ENCODE assay signal across 8 cellular contexts in genomic region chr19:3699741-3700241, GRCh38. TPM values are rescaled to one million over a fixed set of nuclear protein-coding genes. Genes with fewer than 3 reads are reported as not detected.
A peak's percentile ranks its signal among the peaks of the same experiment; 100 is the strongest.
DNase-seq lines count a peak whose midpoint lies in the region; ATAC-seq and TF ChIP-seq lines count a peak whose summit lies in the region.

No MANE protein-coding gene starts in this region.

- H3K14ac ChIP-seq in neuronal stem cell (ENCODE audit: low read length): peak overlapping the region; percentile 38

- H2BK15ac ChIP-seq in neuronal stem cell (ENCODE audit: low read length): peak overlapping the region; percentile 49

- peak overlapping the region; percentile 93 for H3K23ac ChIP-seq in neuronal stem cell (ENCODE audit: low read depth, low read length, poor library complexity)

- no peak overlapping the region for H2BK120ac ChIP-seq in neuronal stem cell (ENCODE audit: low read depth, low read length)

- H3K4me2 ChIP-seq in neuronal stem cell (ENCODE audit: insufficient read depth, low read length, poor library complexity, severe bottlenecking): peak overlapping the region; percentile 86

- no peaks in the 10 kb centered on the region for H3K9me3 ChIP-seq in effector memory CD4-positive, alpha-beta T cell (ENCODE audit: control insufficient read depth, low read length)
- no peaks in the 10 kb centered on the region for H3K9me3 ChIP-seq in neuronal stem cell (replicated peaks in 1 of 2; ENCODE audit: control insufficient read depth in 2 of 2, insufficient read depth in 1 of 2, low read depth in 1 of 2, low read length in 2 of 2)

- H4K91ac ChIP-seq in neuronal stem cell (ENCODE audit: low read depth, low read length, poor library complexity): peak overlapping the region; percentile 53

- peak overlapping the region; percentile 85 for H2AFZ ChIP-seq in neuronal stem cell (ENCODE audit: low read length)

- H2BK12ac ChIP-seq in neuronal stem cell (ENCODE audit: low read length): no peak overlapping the region

- H3K4ac ChIP-seq in neuronal stem cell (ENCODE audit: low read length): no peak overlapping the region

- peak; percentile 13 for ATAC-seq in GM21515 (IDR thresholded peaks at IDR 0.05; ENCODE audit: unreplicated experiment)

- no peak for TF ChIP-seq CTCF in AG09309 (IDR thresholded peaks at IDR 0.05; ENCODE audit: control insufficient read depth, insufficient read depth, low read depth, low read length, missing control alignments)

- DNase-seq in AG09309 (ENCODE audit: low read depth): no peak
- DNase-seq in NCI-H69 (lab: John Stamatoyannopoulos, UW): peak; percentile 55
- no peak for DNase-seq in effector memory CD4-positive, alpha-beta T cell
- DNase-seq in neuronal stem cell (ENCODE audit: low spot score): no peak
- no peak for DNase-seq in COR-L47 (lab: John Stamatoyannopoulos, UW)
- no peak for DNase-seq in HuH-7 (ENCODE audit: low spot score)
- DNase-seq in GDM1 (lab: John Stamatoyannopoulos, UW): no peak

- no CpG with 5 or more reads among the region's 43 CpGs for WGBS in neuronal stem cell (ENCODE audit: extremely low coverage in 2 of 2, insufficient read length in 2 of 2, insufficient replicate concordance in 1 of 2), 2 donors

- peak overlapping the region; percentile 75 for H2AK5ac ChIP-seq in neuronal stem cell (ENCODE audit: low read depth, low read length)

- no peaks in the 10 kb centered on the region for H3K27me3 ChIP-seq in effector memory CD4-positive, alpha-beta T cell (replicated peaks; ENCODE audit: control insufficient read depth, insufficient read depth, low read length, poor library complexity, severe bottlenecking)
- no peaks in the 10 kb centered on the region for H3K27me3 ChIP-seq in neuronal stem cell (ENCODE audit: control insufficient read depth in 3 of 3, insufficient read depth in 3 of 3, low read depth in 1 of 3, low read length in 3 of 3)

- H3K18ac ChIP-seq in neuronal stem cell (ENCODE audit: low read length): peak overlapping the region; percentile 95

- peak overlapping the region; percentile 32 for H3K27ac ChIP-seq in effector memory CD4-positive, alpha-beta T cell (ENCODE audit: insufficient read depth, low read length, poor library complexity, severe bottlenecking)
- H3K27ac ChIP-seq in neuronal stem cell (replicated peaks; ENCODE audit: low read length): no peak overlapping the region

- H4K8ac ChIP-seq in neuronal stem cell (ENCODE audit: low read depth, low read length): peak overlapping the region; percentile 17

- H3K9ac ChIP-seq in neuronal stem cell (ENCODE audit: low read depth, low read length, poor library complexity): peak overlapping the region; percentile 97

- H3K79me1 ChIP-seq in neuronal stem cell (ENCODE audit: low read depth, low read length): peaks cover 33% of the 10 kb centered on the region

- peak overlapping the region; percentile 87 for H2BK5ac ChIP-seq in neuronal stem cell (ENCODE audit: low read length)

- H3K4me3 ChIP-seq in AG09309 (ENCODE audit: control insufficient read depth, low read depth, low read length) (peak overlapping the region; percentile 83), neuronal stem cell (ENCODE audit: low read length in 2 of 2) (peak overlapping the region; percentile 89 to 90)
- H3K4me3 ChIP-seq in effector memory CD4-positive, alpha-beta T cell (ENCODE audit: insufficient read depth, low read depth, low read length, poor library complexity, severe bottlenecking): peak overlapping the region; percentile 62

- peaks cover 13% of the 10 kb centered on the region for H3K4me1 ChIP-seq in effector memory CD4-positive, alpha-beta T cell (ENCODE audit: control insufficient read depth, insufficient read depth, low read length, poor library complexity, severe bottlenecking)
- H3K4me1 ChIP-seq in neuronal stem cell (ENCODE audit: control insufficient read depth in 2 of 2, insufficient read depth in 1 of 2, low read depth in 1 of 2, low read length in 2 of 2): peaks cover 6 to 8% of the 10 kb centered on the region in 2 donors

- H3K36me3 ChIP-seq in effector memory CD4-positive, alpha-beta T cell (ENCODE audit: control insufficient read depth, insufficient read depth, low read length): peaks cover 3% of the 10 kb centered on the region
- H3K36me3 ChIP-seq in neuronal stem cell (replicated peaks in 1 of 2; ENCODE audit: control insufficient read depth in 2 of 2, insufficient read depth in 2 of 2, low read length in 2 of 2): no peaks in the 10 kb centered on the region

RNA-seq across cellular contexts. Expression of gene PIP5K1C, which starts 0.5 kb away (rescaled TPM):
- polyA plus RNA-seq in neuronal stem cell (2013, experiment 1 of 2): 25.4 TPM
- polyA plus RNA-seq in neuronal stem cell (2013, experiment 2 of 2): 24.7 TPM

RNA-seq across cellular contexts. Expression of gene TJP3, which starts 8.4 kb away (rescaled TPM):
- 23.4 TPM for polyA plus RNA-seq in neuronal stem cell (2013, experiment 1 of 2)
- polyA plus RNA-seq in neuronal stem cell (2013, experiment 2 of 2): 21.0 TPM
